ENCODE assay signal across 2 cellular contexts in the genomic region with DNA sequence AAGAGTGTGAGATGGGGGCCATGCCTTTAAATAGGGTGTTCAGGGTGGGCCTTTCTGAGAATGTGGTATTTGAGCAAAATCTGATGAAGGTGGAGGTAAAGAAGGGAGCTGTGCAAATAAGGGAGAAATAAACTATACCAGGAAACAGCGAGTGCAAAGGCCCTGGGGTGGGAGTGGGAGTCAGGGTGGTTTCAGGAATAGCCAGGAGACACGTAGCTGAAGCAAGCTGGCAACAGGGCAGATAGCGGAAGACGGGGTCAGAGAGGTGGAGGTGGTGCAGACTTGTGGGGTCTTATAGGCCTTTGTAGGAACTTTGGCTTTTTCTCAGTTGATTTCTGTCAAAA.
TF ChIP-seq lines count a peak whose summit lies in the region.

No MANE protein-coding gene starts in this region.

TF ChIP-seq in HepG2, 621 proteins besides CTCF, POLR2A, EP300 and RAD21:
- TF ChIP-seq ZMYM3 (CRISPR knock-in tag; IDR thresholded peaks at IDR 0.05) = peak; percentile 91
- TF ChIP-seq AGO1 (IDR thresholded peaks at IDR 0.05; ENCODE audit: low read depth, low read length, poor library complexity, severe bottlenecking) = no peak
- 0 out of 2 replicates have a peak, but pooled peaks have one; percentile 21 for TF ChIP-seq RCOR2 (CRISPR knock-in tag; IDR thresholded peaks at IDR 0.05)
- no peak for TF ChIP-seq CHD4 (IDR thresholded peaks at IDR 0.05; ENCODE audit: borderline replicate concordance, low read length)
- 0 out of 2 replicates have a peak, but pooled peaks have one; percentile 3 for TF ChIP-seq ZNF350 (CRISPR knock-in tag; IDR thresholded peaks at IDR 0.05; ENCODE audit: borderline replicate concordance, low read depth)
- no peak for TF ChIP-seq FOXJ3 (CRISPR knock-in tag; IDR thresholded peaks at IDR 0.05; ENCODE audit: borderline replicate concordance)
- 0 out of 2 replicates have a peak, but pooled peaks have one; percentile 8 for TF ChIP-seq MED1 (CRISPR knock-in tag; IDR thresholded peaks at IDR 0.05)
- 0 out of 2 replicates have a peak, but pooled peaks have one; percentile 45 for TF ChIP-seq KDM1A (CRISPR knock-in tag; IDR thresholded peaks at IDR 0.05)
- no peak for TF ChIP-seq JUND (CRISPR knock-in tag; IDR thresholded peaks at IDR 0.05)
- TF ChIP-seq ZFP41 (CRISPR knock-in tag; IDR thresholded peaks at IDR 0.05; ENCODE audit: borderline replicate concordance) = no peak
- no peak for TF ChIP-seq ERF (CRISPR knock-in tag; IDR thresholded peaks at IDR 0.05)
- 0 out of 2 replicates have a peak, but pooled peaks have one; percentile 45 for TF ChIP-seq DNMT3B (CRISPR knock-in tag; conservative IDR thresholded peaks at IDR 0.05)
- TF ChIP-seq, protein P1, sequence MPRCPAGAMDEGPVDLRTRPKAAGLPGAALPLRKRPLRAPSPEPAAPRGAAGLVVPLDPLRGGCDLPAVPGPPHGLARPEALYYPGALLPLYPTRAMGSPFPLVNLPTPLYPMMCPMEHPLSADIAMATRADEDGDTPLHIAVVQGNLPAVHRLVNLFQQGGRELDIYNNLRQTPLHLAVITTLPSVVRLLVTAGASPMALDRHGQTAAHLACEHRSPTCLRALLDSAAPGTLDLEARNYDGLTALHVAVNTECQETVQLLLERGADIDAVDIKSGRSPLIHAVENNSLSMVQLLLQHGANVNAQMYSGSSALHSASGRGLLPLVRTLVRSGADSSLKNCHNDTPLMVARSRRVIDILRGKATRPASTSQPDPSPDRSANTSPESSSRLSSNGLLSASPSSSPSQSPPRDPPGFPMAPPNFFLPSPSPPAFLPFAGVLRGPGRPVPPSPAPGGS (CRISPR knock-in tag; IDR thresholded peaks at IDR 0.05) = no peak
TF ChIP-seq in HepG2: peak in this region for 6.

TF ChIP-seq in WTC11, 78 proteins besides CTCF, POLR2A, EP300 and RAD21:
- TF ChIP-seq SMAD3 (CRISPR knock-in tag; IDR thresholded peaks at IDR 0.05; ENCODE audit: borderline replicate concordance) (no peak), NFATC4 (CRISPR knock-in tag; IDR thresholded peaks at IDR 0.05) (no peak), GTF2I (CRISPR knock-in tag; conservative IDR thresholded peaks at IDR 0.05) (0 out of 2 replicates have a peak, but pooled peaks have one; percentile 53), MYBL2 (CRISPR knock-in tag; IDR thresholded peaks at IDR 0.05) (no peak)
